Comparison of ENCODE assay signal across 2 cellular contexts in genomic region chr9:136849960-136850865, GRCh38.
TF ChIP-seq lines count a peak whose summit lies in the region.

No MANE protein-coding gene starts in this region.

TF ChIP-seq in GM12878, 131 proteins besides CTCF, POLR2A, EP300 and RAD21:
- TF ChIP-seq CHD2 (IDR thresholded peaks at IDR 0.05; ENCODE audit: borderline replicate concordance, low read depth, low read length) (no peak), TCF7 (IDR thresholded peaks at IDR 0.05; ENCODE audit: borderline replicate concordance) (no peak), POLR2AphosphoS2 (IDR thresholded peaks at IDR 0.05; ENCODE audit: low read depth, low read length) (0 out of 2 replicates have a peak, but pooled peaks have one; percentile 7), RELB (IDR thresholded peaks at IDR 0.05; ENCODE audit: low read depth) (no peak), USF2 (IDR thresholded peaks at IDR 0.05; ENCODE audit: borderline replicate concordance, low read depth, low read length) (no peak), GATAD2B (conservative IDR thresholded peaks at IDR 0.05; ENCODE audit: low read depth) (0 out of 2 replicates have a peak, but pooled peaks have one; percentile 39), PAX5 (IDR thresholded peaks at IDR 0.05; ENCODE audit: borderline replicate concordance, low read depth, low read length) (no peak), CREM (IDR thresholded peaks at IDR 0.05; ENCODE audit: low read depth) (no peak), HDGF (IDR thresholded peaks at IDR 0.05) (0 out of 2 replicates have a peak, but pooled peaks have one; percentile 15), TCF12 (IDR thresholded peaks at IDR 0.05; ENCODE audit: low read depth, low read length) (no peak)
- TF ChIP-seq, protein P1, sequence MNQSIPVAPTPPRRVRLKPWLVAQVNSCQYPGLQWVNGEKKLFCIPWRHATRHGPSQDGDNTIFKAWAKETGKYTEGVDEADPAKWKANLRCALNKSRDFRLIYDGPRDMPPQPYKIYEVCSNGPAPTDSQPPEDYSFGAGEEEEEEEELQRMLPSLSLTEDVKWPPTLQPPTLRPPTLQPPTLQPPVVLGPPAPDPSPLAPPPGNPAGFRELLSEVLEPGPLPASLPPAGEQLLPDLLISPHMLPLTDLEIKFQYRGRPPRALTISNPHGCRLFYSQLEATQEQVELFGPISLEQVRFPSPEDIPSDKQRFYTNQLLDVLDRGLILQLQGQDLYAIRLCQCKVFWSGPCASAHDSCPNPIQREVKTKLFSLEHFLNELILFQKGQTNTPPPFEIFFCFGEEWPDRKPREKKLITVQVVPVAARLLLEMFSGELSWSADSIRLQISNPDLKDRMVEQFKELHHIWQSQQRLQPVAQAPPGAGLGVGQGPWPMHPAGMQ (IDR thresholded peaks at IDR 0.05; ENCODE audit: borderline replicate concordance) = no peak

TF ChIP-seq in liver, 16 proteins besides CTCF, POLR2A, EP300 and RAD21:
- TF ChIP-seq FOXA2 (IDR thresholded peaks at IDR 0.05) (no peak), TAF1 (conservative IDR thresholded peaks at IDR 0.05) (no peak), YY1 (IDR thresholded peaks at IDR 0.05) (no peak), FOXA1 (IDR thresholded peaks at IDR 0.05) (no peak), GABPA (IDR thresholded peaks at IDR 0.05 in 1 of 2, conservative IDR thresholded peaks at IDR 0.05 in 1 of 2) (no peak), NR2F2 (IDR thresholded peaks at IDR 0.05) (no peak), JUND (IDR thresholded peaks at IDR 0.05) (no peak), HNF4G (IDR thresholded peaks at IDR 0.05) (no peak), HNF4A (conservative IDR thresholded peaks at IDR 0.05) (no peak), SP1 (IDR thresholded peaks at IDR 0.05) (no peak), EGR1 (IDR thresholded peaks at IDR 0.05; ENCODE audit: low read depth in 2 of 2) (no peak), ZBTB33 (IDR thresholded peaks at IDR 0.05) (no peak)
- TF ChIP-seq, protein P2, sequence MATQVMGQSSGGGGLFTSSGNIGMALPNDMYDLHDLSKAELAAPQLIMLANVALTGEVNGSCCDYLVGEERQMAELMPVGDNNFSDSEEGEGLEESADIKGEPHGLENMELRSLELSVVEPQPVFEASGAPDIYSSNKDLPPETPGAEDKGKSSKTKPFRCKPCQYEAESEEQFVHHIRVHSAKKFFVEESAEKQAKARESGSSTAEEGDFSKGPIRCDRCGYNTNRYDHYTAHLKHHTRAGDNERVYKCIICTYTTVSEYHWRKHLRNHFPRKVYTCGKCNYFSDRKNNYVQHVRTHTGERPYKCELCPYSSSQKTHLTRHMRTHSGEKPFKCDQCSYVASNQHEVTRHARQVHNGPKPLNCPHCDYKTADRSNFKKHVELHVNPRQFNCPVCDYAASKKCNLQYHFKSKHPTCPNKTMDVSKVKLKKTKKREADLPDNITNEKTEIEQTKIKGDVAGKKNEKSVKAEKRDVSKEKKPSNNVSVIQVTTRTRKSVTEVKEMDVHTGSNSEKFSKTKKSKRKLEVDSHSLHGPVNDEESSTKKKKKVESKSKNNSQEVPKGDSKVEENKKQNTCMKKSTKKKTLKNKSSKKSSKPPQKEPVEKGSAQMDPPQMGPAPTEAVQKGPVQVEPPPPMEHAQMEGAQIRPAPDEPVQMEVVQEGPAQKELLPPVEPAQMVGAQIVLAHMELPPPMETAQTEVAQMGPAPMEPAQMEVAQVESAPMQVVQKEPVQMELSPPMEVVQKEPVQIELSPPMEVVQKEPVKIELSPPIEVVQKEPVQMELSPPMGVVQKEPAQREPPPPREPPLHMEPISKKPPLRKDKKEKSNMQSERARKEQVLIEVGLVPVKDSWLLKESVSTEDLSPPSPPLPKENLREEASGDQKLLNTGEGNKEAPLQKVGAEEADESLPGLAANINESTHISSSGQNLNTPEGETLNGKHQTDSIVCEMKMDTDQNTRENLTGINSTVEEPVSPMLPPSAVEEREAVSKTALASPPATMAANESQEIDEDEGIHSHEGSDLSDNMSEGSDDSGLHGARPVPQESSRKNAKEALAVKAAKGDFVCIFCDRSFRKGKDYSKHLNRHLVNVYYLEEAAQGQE (IDR thresholded peaks at IDR 0.05) = no peak
- TF ChIP-seq, protein P3, sequence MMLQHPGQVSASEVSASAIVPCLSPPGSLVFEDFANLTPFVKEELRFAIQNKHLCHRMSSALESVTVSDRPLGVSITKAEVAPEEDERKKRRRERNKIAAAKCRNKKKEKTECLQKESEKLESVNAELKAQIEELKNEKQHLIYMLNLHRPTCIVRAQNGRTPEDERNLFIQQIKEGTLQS (IDR thresholded peaks at IDR 0.05) = no peak
